In genomic region chrX:107470198-107470597, GRCh38 we compare ENCODE assay signal across 25 cellular contexts. TPM values are rescaled to one million over a fixed set of nuclear protein-coding genes. Genes with fewer than 3 reads are reported as not detected.
"Had no signal": no experiment of that assay in that cellular context is flagged by ENCODE, and none has a peak within 500 bp of the region (broad histone marks: within the 10 kb centered on the region; RNA-seq: fewer than 3 reads in every experiment).

No MANE protein-coding gene starts in this region.

- H3K4me2 ChIP-seq: PC-9 had no signal

- H3K4me3 ChIP-seq: breast epithelium, coronary artery, PC-9 had no signal

- H3K4me1 ChIP-seq: breast epithelium had no signal

- ATAC-seq: activated CD8-positive, alpha-beta memory T cell treated with anti-CD3 and anti-CD28 coated beads, Interleukin-2, amount 10 ng/mL, durations not matched to agents 7 days and 5 days; activated naive CD4-positive, alpha-beta T cell treated with anti-CD3 and anti-CD28 coated beads, Interleukin-2, amount 50 U/mL, for 72 hours; T-helper 17 cell had no signal

- H3K36me3 ChIP-seq: breast epithelium had no signal

- DNase-seq: activated CD4-positive, alpha-beta T cell treated with anti-CD3 and anti-CD28 coated beads for 48 hours; activated CD4-positive, alpha-beta T cell treated with anti-CD3 and anti-CD28 coated beads, Interleukin-2, amount 50 U/mL, for 48 hours; activated CD4-positive, CD25-positive, alpha-beta regulatory T cell treated with anti-CD3 and anti-CD28 coated beads, Interleukin-2, amount 50 U/mL, for 72 hours; activated CD8-positive, alpha-beta memory T cell treated with anti-CD3 and anti-CD28 coated beads, Interleukin-2, amount 10 ng/mL, durations not matched to agents 7 days and 5 days; activated effector memory CD4-positive, alpha-beta T cell treated with anti-CD3 and anti-CD28 coated beads, Interleukin-2, amount 50 U/mL, for 16 hours; activated naive CD4-positive, alpha-beta T cell treated with Interleukin-2 at 50 U/mL for 16 hours; activated T-cell treated with anti-CD3 and anti-CD28 coated beads, Interleukin-2, amount 50 U/mL, for 24 hours; amygdala; caudate nucleus; NCI-H1092; NCI-H1417 treated with DMSO at 0.1 percent for 48 hours; NCI-H1694; NCI-H2029 treated with DMSO at 0.1 percent for 48 hours; NCI-H510A treated with DMSO at 0.1 percent for 48 hours; NCI-H69; NK-92 treated with Interleukin-12 subunit alpha and Interleukin-12 subunit beta, amount 100 ng/mL, for 24 hours; PC-9; SIG-M5; T-helper 17 cell; T-helper 9 cell had no signal

- H2AFZ ChIP-seq: PC-9 had no signal

- H3K9me3 ChIP-seq: breast epithelium had no signal

- H3K27ac ChIP-seq: breast epithelium, coronary artery, PC-9 had no signal

RNA-seq across cellular contexts. Expression of gene FRMPD3, which starts 20.7 kb away (rescaled TPM):
- total RNA-seq: activated CD8-positive, alpha-beta memory T cell treated with anti-CD3 and anti-CD28 coated beads, Interleukin-2, amount 10 ng/mL, durations not matched to agents 7 days and 5 days; activated naive CD4-positive, alpha-beta T cell treated with anti-CD3 and anti-CD28 coated beads, Interleukin-2, amount 50 U/mL, for 72 hours; activated T-helper 1 cell treated with anti-CD3 and anti-CD28 coated beads, Interleukin-12 subunit alpha, Interleukin-12 subunit beta, Interleukin-2, Interleukin-4 antibody, amounts not matched to agents 30 ng/mL and 10 ng/mL and 1 ng/mL, durations not matched to agents 14 hours and 24 hours and 36 hours; MCF 10A had no signal
